ENCODE assay signal across 11 cellular contexts in genomic region chr12:76266797-76267196, GRCh38.
DNase-seq lines count a peak whose midpoint lies in the region; TF ChIP-seq lines count a peak whose summit lies in the region.
"Had no signal": no experiment of that assay in that cellular context is flagged by ENCODE, and none has a peak within 500 bp of the region (broad histone marks: within the 10 kb centered on the region; RNA-seq: fewer than 3 reads in every experiment).

No MANE protein-coding gene starts in this region.

- no peak overlapping the region for H3K4me3 ChIP-seq in epithelial cell of esophagus (ENCODE audit: low read length)
- H3K4me3 ChIP-seq in mesodermal cell (ENCODE audit: extremely low read depth, insufficient read depth, low read length, poor library complexity, severe bottlenecking), result no peak overlapping the region
- H3K4me3 ChIP-seq: vagina had no signal

- 44 to 70% methylated on average over 1 to 2 of the region's 2 CpGs for WGBS in mesodermal cell (ENCODE audit: insufficient coverage in 2 of 2), 2 experiments

- peaks cover 3% of the 10 kb centered on the region for H3K9me3 ChIP-seq in mesodermal cell (ENCODE audit: control insufficient read depth, low read length)
- H3K9me3 ChIP-seq: vagina had no signal

- H3K4me1 ChIP-seq in mesodermal cell (ENCODE audit: control insufficient read depth, insufficient read depth, low read length, poor library complexity, severe bottlenecking), result peaks cover 17% of the 10 kb centered on the region
- H3K4me1 ChIP-seq: vagina had no signal

- peak overlapping the region; percentile 58; the same call in 1 of the 2 replicates for H3K27ac ChIP-seq in C4-2B
- peak overlapping the region; percentile 37 for H3K27ac ChIP-seq in mesodermal cell (ENCODE audit: low read depth, low read length, severe bottlenecking)
- H3K27ac ChIP-seq: vagina had no signal

- no peak overlapping the region for H3K27ac Mint-ChIP-seq in activated T-helper 1 cell treated with anti-CD3 and anti-CD28 coated beads, Interleukin-12 subunit alpha, Interleukin-12 subunit beta, Interleukin-2, Interleukin-4 antibody, amounts not matched to agents 30 ng/mL and 10 ng/mL and 1 ng/mL, durations not matched to agents 14 hours and 24 hours and 36 hours

- H3K9me3 Mint-ChIP-seq in activated T-helper 1 cell treated with anti-CD3 and anti-CD28 coated beads, Interleukin-12 subunit alpha, Interleukin-12 subunit beta, Interleukin-2, Interleukin-4 antibody, amounts not matched to agents 30 ng/mL and 10 ng/mL and 1 ng/mL, durations not matched to agents 14 hours and 24 hours and 36 hours, result no peaks in the 10 kb centered on the region

- H3K4me3 Mint-ChIP-seq in activated T-helper 1 cell treated with anti-CD3 and anti-CD28 coated beads, Interleukin-12 subunit alpha, Interleukin-12 subunit beta, Interleukin-2, Interleukin-4 antibody, amounts not matched to agents 30 ng/mL and 10 ng/mL and 1 ng/mL, durations not matched to agents 14 hours and 24 hours and 36 hours, result no peak overlapping the region

- H3K36me3 Mint-ChIP-seq in activated T-helper 1 cell treated with anti-CD3 and anti-CD28 coated beads, Interleukin-12 subunit alpha, Interleukin-12 subunit beta, Interleukin-2, Interleukin-4 antibody, amounts not matched to agents 30 ng/mL and 10 ng/mL and 1 ng/mL, durations not matched to agents 14 hours and 24 hours and 36 hours (ENCODE audit: low read depth), result no peaks in the 10 kb centered on the region

- DNase-seq in NCI-H510A (lab: John Stamatoyannopoulos, UW), result peak; percentile 5
- DNase-seq in epithelial cell of esophagus (ENCODE audit: low read depth), result peak; percentile 88
- no peak for DNase-seq in RPMI8226
- DNase-seq in middle frontal gyrus (ENCODE audit: extremely low spot score, low spot score), result no peak
- no peak for DNase-seq in NCI-H748 treated with DMSO at 0.1 percent for 48 hours (lab: John Stamatoyannopoulos, UW)
- DNase-seq in activated T-helper 1 cell treated with anti-CD3 and anti-CD28 coated beads, Interleukin-12 subunit alpha, Interleukin-12 subunit beta, Interleukin-2, Interleukin-4 antibody, amounts not matched to agents 30 ng/mL and 10 ng/mL and 1 ng/mL, durations not matched to agents 14 hours and 24 hours and 36 hours (ENCODE audit: low spot score), result no peak
- DNase-seq: central memory CD4-positive, alpha-beta T cell; DMS79 treated with DMSO at 0.1 percent for 48 hours had no signal

- H3K27me3 Mint-ChIP-seq in activated T-helper 1 cell treated with anti-CD3 and anti-CD28 coated beads, Interleukin-12 subunit alpha, Interleukin-12 subunit beta, Interleukin-2, Interleukin-4 antibody, amounts not matched to agents 30 ng/mL and 10 ng/mL and 1 ng/mL, durations not matched to agents 14 hours and 24 hours and 36 hours (ENCODE audit: insufficient read depth), result peaks cover 6% of the 10 kb centered on the region

- intact Hi-C loops in activated T-helper 1 cell treated with anti-CD3 and anti-CD28 coated beads, Interleukin-12 subunit alpha, Interleukin-12 subunit beta, Interleukin-2, Interleukin-4 antibody, amounts not matched to agents 30 ng/mL and 10 ng/mL and 1 ng/mL, durations not matched to agents 14 hours and 24 hours and 36 hours (cut with micrococcal nuclease), result no loop called here

- TF ChIP-seq CTCF in C4-2B (conservative IDR thresholded peaks at IDR 0.05) (no peak), epithelial cell of esophagus (IDR thresholded peaks at IDR 0.05; ENCODE audit: insufficient read depth, low read depth, low read length, missing control alignments) (no peak)

- H3K36me3 ChIP-seq in mesodermal cell (ENCODE audit: control insufficient read depth, insufficient read depth, low read length), result no peaks in the 10 kb centered on the region
- H3K36me3 ChIP-seq: vagina had no signal

- no peaks in the 10 kb centered on the region for H3K4me1 Mint-ChIP-seq in activated T-helper 1 cell treated with anti-CD3 and anti-CD28 coated beads, Interleukin-12 subunit alpha, Interleukin-12 subunit beta, Interleukin-2, Interleukin-4 antibody, amounts not matched to agents 30 ng/mL and 10 ng/mL and 1 ng/mL, durations not matched to agents 14 hours and 24 hours and 36 hours (ENCODE audit: low read depth)

Comparison
In these comparisons a context has a peak if more than half of its experiments do, and no peak if none do; other contexts are left out.
1. DNase-seq: peak in NCI-H510A (single experiment) and epithelial cell of esophagus (single experiment); none in RPMI8226 (single experiment), middle frontal gyrus (single experiment), NCI-H748 treated with DMSO at 0.1 percent for 48 hours (single experiment) and activated T-helper 1 cell treated with anti-CD3 and anti-CD28 coated beads, Interleukin-12 subunit alpha, Interleukin-12 subunit beta, Interleukin-2, Interleukin-4 antibody, amounts not matched to agents 30 ng/mL and 10 ng/mL and 1 ng/mL, durations not matched to agents 14 hours and 24 hours and 36 hours (single experiment).